In genomic region chr19:53507523-53508442, GRCh38 we compare ENCODE assay signal across 1 cellular context.
TF ChIP-seq lines count a peak whose summit lies in the region.

No MANE protein-coding gene starts in this region.

TF ChIP-seq in HepG2, 621 proteins besides CTCF, POLR2A, EP300 and RAD21 (continued from another document and continues in another):
- TF ChIP-seq ARID5B (CRISPR knock-in tag; IDR thresholded peaks at IDR 0.05) (peak; percentile 90), ZNF143 (CRISPR knock-in tag; IDR thresholded peaks at IDR 0.05) (no peak), HNF4G (IDR thresholded peaks at IDR 0.05; ENCODE audit: borderline replicate concordance, low read depth, low read length) (peak; percentile 94), HNF4G (CRISPR knock-in tag; IDR thresholded peaks at IDR 0.05; ENCODE audit: borderline replicate concordance, low read depth) (peak; percentile 64; the same call in 1 of the 2 replicates), ZNF224 (CRISPR knock-in tag; IDR thresholded peaks at IDR 0.05) (no peak), CCDC6 (CRISPR knock-in tag; IDR thresholded peaks at IDR 0.05) (no peak), PITX1 (CRISPR knock-in tag; IDR thresholded peaks at IDR 0.05) (0 out of 2 replicates have a peak, but pooled peaks have one; percentile 41), ARNTL (CRISPR knock-in tag; IDR thresholded peaks at IDR 0.05) (peak; percentile 97), TOPORS (CRISPR knock-in tag; IDR thresholded peaks at IDR 0.05) (no peak), HNRNPLL (IDR thresholded peaks at IDR 0.05; ENCODE audit: low read depth, low read length, poor library complexity, severe bottlenecking) (no peak), ZNF24 (IDR thresholded peaks at IDR 0.05) (no peak), ZNF530 (CRISPR knock-in tag; IDR thresholded peaks at IDR 0.05; ENCODE audit: low read depth) (no peak), ZNF432 (CRISPR knock-in tag; IDR thresholded peaks at IDR 0.05; ENCODE audit: borderline replicate concordance) (no peak), MIER3 (CRISPR knock-in tag; IDR thresholded peaks at IDR 0.05; ENCODE audit: borderline replicate concordance) (peak; percentile 57; the same call in 1 of the 2 replicates), ZNF629 (CRISPR knock-in tag; conservative IDR thresholded peaks at IDR 0.05) (peak; percentile 90), XBP1 (CRISPR knock-in tag; IDR thresholded peaks at IDR 0.05) (no peak), KLF6 (CRISPR knock-in tag; IDR thresholded peaks at IDR 0.05) (no peak), ZFAT (CRISPR knock-in tag; conservative IDR thresholded peaks at IDR 0.05) (no peak), MEIS1 (CRISPR knock-in tag; IDR thresholded peaks at IDR 0.05; ENCODE audit: borderline replicate concordance) (peak; percentile 92), MYPOP (CRISPR knock-in tag; IDR thresholded peaks at IDR 0.05) (no peak), ZNF678 (CRISPR knock-in tag; IDR thresholded peaks at IDR 0.05) (0 out of 2 replicates have a peak, but pooled peaks have one; percentile 48), DBP (CRISPR knock-in tag; IDR thresholded peaks at IDR 0.05; ENCODE audit: not compliant biosample characterization) (no peak), ZNF773 (CRISPR knock-in tag; IDR thresholded peaks at IDR 0.05; ENCODE audit: borderline replicate concordance) (no peak), ZFP82 (CRISPR knock-in tag; IDR thresholded peaks at IDR 0.05; ENCODE audit: borderline replicate concordance) (no peak), ZNF761 (CRISPR knock-in tag; conservative IDR thresholded peaks at IDR 0.05) (no peak; the same call in 1 of the 2 replicates), NR2F6 (IDR thresholded peaks at IDR 0.05) (peak; percentile 55), NR2F6 (CRISPR knock-in tag; IDR thresholded peaks at IDR 0.05) (peak; percentile 69; the same call in 1 of the 2 replicates), CBX1 (IDR thresholded peaks at IDR 0.05; ENCODE audit: low read depth) (no peak), ZNF564 (CRISPR knock-in tag; IDR thresholded peaks at IDR 0.05) (no peak), ZNF414 (CRISPR knock-in tag; IDR thresholded peaks at IDR 0.05) (peak; percentile 57; the same call in 1 of the 2 replicates), ELF3 (CRISPR knock-in tag; IDR thresholded peaks at IDR 0.05) (peak; percentile 71), ATM (IDR thresholded peaks at IDR 0.05; ENCODE audit: borderline replicate concordance) (no peak), ZNF17 (CRISPR knock-in tag; IDR thresholded peaks at IDR 0.05) (no peak), MBNL3 (CRISPR knock-in tag; conservative IDR thresholded peaks at IDR 0.05) (no peak), GLI4 (CRISPR knock-in tag; IDR thresholded peaks at IDR 0.05; ENCODE audit: borderline replicate concordance) (no peak), ATF5 (CRISPR knock-in tag; IDR thresholded peaks at IDR 0.05; ENCODE audit: low read depth) (no peak), SAFB2 (CRISPR knock-in tag; IDR thresholded peaks at IDR 0.05; ENCODE audit: borderline replicate concordance, low read depth) (no peak), NAIF1 (CRISPR knock-in tag; IDR thresholded peaks at IDR 0.05; ENCODE audit: borderline replicate concordance) (no peak), ZNF670 (CRISPR knock-in tag; IDR thresholded peaks at IDR 0.05; ENCODE audit: borderline replicate concordance) (no peak; the same call in 1 of the 2 replicates), ZFY (CRISPR knock-in tag; IDR thresholded peaks at IDR 0.05) (peak; percentile 77), ZNF839 (CRISPR knock-in tag; IDR thresholded peaks at IDR 0.05; ENCODE audit: borderline replicate concordance) (no peak), ZNF780A (CRISPR knock-in tag; IDR thresholded peaks at IDR 0.05) (no peak), ZNF20 (CRISPR knock-in tag; IDR thresholded peaks at IDR 0.05) (no peak), THAP7 (CRISPR knock-in tag; IDR thresholded peaks at IDR 0.05) (no peak), ZNF616 (CRISPR knock-in tag; IDR thresholded peaks at IDR 0.05; ENCODE audit: low read depth) (no peak; the same call in 1 of the 2 replicates)
- TF ChIP-seq, protein P1, sequence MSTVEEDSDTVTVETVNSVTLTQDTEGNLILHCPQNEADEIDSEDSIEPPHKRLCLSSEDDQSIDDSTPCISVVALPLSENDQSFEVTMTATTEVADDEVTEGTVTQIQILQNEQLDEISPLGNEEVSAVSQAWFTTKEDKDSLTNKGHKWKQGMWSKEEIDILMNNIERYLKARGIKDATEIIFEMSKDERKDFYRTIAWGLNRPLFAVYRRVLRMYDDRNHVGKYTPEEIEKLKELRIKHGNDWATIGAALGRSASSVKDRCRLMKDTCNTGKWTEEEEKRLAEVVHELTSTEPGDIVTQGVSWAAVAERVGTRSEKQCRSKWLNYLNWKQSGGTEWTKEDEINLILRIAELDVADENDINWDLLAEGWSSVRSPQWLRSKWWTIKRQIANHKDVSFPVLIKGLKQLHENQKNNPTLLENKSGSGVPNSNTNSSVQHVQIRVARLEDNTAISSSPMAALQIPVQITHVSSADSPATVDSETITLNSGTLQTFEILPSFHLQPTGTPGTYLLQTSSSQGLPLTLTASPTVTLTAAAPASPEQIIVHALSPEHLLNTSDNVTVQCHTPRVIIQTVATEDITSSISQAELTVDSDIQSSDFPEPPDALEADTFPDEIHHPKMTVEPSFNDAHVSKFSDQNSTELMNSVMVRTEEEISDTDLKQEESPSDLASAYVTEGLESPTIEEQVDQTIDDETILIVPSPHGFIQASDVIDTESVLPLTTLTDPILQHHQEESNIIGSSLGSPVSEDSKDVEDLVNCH (CRISPR knock-in tag; IDR thresholded peaks at IDR 0.05), result no peak
- TF ChIP-seq, protein P2, sequence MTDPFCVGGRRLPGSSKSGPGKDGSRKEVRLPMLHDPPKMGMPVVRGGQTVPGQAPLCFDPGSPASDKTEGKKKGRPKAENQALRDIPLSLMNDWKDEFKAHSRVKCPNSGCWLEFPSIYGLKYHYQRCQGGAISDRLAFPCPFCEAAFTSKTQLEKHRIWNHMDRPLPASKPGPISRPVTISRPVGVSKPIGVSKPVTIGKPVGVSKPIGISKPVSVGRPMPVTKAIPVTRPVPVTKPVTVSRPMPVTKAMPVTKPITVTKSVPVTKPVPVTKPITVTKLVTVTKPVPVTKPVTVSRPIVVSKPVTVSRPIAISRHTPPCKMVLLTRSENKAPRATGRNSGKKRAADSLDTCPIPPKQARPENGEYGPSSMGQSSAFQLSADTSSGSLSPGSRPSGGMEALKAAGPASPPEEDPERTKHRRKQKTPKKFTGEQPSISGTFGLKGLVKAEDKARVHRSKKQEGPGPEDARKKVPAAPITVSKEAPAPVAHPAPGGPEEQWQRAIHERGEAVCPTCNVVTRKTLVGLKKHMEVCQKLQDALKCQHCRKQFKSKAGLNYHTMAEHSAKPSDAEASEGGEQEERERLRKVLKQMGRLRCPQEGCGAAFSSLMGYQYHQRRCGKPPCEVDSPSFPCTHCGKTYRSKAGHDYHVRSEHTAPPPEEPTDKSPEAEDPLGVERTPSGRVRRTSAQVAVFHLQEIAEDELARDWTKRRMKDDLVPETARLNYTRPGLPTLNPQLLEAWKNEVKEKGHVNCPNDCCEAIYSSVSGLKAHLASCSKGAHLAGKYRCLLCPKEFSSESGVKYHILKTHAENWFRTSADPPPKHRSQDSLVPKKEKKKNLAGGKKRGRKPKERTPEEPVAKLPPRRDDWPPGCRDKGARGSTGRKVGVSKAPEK (CRISPR knock-in tag; IDR thresholded peaks at IDR 0.05; ENCODE audit: borderline replicate concordance), result no peak
- TF ChIP-seq, protein P3, sequence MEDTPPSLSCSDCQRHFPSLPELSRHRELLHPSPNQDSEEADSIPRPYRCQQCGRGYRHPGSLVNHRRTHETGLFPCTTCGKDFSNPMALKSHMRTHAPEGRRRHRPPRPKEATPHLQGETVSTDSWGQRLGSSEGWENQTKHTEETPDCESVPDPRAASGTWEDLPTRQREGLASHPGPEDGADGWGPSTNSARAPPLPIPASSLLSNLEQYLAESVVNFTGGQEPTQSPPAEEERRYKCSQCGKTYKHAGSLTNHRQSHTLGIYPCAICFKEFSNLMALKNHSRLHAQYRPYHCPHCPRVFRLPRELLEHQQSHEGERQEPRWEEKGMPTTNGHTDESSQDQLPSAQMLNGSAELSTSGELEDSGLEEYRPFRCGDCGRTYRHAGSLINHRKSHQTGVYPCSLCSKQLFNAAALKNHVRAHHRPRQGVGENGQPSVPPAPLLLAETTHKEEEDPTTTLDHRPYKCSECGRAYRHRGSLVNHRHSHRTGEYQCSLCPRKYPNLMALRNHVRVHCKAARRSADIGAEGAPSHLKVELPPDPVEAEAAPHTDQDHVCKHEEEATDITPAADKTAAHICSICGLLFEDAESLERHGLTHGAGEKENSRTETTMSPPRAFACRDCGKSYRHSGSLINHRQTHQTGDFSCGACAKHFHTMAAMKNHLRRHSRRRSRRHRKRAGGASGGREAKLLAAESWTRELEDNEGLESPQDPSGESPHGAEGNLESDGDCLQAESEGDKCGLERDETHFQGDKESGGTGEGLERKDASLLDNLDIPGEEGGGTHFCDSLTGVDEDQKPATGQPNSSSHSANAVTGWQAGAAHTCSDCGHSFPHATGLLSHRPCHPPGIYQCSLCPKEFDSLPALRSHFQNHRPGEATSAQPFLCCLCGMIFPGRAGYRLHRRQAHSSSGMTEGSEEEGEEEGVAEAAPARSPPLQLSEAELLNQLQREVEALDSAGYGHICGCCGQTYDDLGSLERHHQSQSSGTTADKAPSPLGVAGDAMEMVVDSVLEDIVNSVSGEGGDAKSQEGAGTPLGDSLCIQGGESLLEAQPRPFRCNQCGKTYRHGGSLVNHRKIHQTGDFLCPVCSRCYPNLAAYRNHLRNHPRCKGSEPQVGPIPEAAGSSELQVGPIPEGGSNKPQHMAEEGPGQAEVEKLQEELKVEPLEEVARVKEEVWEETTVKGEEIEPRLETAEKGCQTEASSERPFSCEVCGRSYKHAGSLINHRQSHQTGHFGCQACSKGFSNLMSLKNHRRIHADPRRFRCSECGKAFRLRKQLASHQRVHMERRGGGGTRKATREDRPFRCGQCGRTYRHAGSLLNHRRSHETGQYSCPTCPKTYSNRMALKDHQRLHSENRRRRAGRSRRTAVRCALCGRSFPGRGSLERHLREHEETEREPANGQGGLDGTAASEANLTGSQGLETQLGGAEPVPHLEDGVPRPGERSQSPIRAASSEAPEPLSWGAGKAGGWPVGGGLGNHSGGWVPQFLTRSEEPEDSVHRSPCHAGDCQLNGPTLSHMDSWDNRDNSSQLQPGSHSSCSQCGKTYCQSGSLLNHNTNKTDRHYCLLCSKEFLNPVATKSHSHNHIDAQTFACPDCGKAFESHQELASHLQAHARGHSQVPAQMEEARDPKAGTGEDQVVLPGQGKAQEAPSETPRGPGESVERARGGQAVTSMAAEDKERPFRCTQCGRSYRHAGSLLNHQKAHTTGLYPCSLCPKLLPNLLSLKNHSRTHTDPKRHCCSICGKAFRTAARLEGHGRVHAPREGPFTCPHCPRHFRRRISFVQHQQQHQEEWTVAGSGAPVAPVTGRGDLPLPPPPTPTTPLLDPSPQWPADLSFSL (CRISPR knock-in tag; IDR thresholded peaks at IDR 0.05), result no peak
